Comparison of ENCODE assay signal across 1 cellular context in genomic region chr19:17333611-17334413, GRCh38.
TF ChIP-seq lines count a peak whose summit lies in the region.

No MANE protein-coding gene starts in this region.

TF ChIP-seq in H1, 55 proteins besides CTCF, POLR2A, EP300 and RAD21:
- TF ChIP-seq SIRT6 (IDR thresholded peaks at IDR 0.05; ENCODE audit: low read length): no peak
- peak in 1 of 2 experiments; percentile 59; a peak in 1 of 4 replicates for TF ChIP-seq HDAC2 (IDR thresholded peaks at IDR 0.05; ENCODE audit: borderline replicate concordance in 1 of 2, low read depth in 2 of 2, low read length in 2 of 2)
- TF ChIP-seq HDAC6 (IDR thresholded peaks at IDR 0.05; ENCODE audit: low read depth, low read length): no peak
- TF ChIP-seq KDM1A (IDR thresholded peaks at IDR 0.05; ENCODE audit: borderline replicate concordance, low read length): peak; percentile 96
